Comparison of ENCODE assay signal across 25 cellular contexts in the genomic region with DNA sequence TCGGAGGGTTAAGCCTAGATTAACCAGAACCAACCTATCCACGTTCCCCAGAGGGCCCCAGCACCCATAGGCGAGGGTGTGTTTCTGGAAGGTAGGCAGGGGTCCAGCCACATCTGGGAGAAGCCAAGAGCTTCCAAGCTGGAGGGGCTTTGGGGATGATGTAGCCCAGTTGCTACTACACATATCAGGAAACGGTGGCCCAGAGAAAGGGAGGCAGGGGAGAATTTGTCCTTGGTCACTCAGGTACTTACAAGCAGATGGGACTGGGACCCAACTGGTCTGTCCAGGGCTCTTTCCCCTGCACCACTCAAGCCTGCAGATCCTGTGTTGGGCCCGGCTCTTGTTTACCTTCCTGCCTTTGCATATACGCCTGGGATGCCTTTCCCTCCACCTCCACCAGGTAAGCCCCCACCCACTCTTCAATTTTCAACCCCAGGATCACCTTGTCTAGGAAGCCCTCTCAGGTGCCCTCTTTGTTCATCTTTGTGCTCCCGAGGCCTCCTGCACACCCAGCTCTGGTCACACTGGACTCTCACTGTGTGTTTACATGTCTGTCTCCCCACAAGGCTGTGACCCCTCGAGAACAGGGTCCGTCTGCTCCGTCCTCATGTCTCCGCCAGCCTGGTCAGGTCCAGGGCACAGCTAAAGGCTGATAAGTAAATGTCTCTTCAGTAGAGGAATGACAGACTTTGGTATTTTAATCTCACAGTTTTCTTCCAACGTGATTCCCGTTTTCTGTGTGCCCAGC.
"Had no signal": no experiment of that assay in that cellular context is flagged by ENCODE, and none has a peak within 500 bp of the region (broad histone marks: within the 10 kb centered on the region; RNA-seq: fewer than 3 reads in every experiment).

No MANE protein-coding gene starts in this region.

- H3K27me3 ChIP-seq: hepatocyte, testis had no signal

- H2AFZ ChIP-seq: hepatocyte had no signal

- H3K27ac ChIP-seq: brain microvascular endothelial cell, hepatocyte, testis had no signal

- H3K4me1 Mint-ChIP-seq: activated naive CD4-positive, alpha-beta T cell treated with anti-CD3 and anti-CD28 coated beads, Interleukin-2, amount 50 U/mL, for 24 hours; memory B cell had no signal

- H3K27ac Mint-ChIP-seq: activated naive CD4-positive, alpha-beta T cell treated with anti-CD3 and anti-CD28 coated beads, Interleukin-2, amount 50 U/mL, for 24 hours; activated T-helper 2 cell treated with anti-CD3 and anti-CD28 coated beads, Interferon-gamma antibody, Interleukin-2, Interleukin-4, amounts not matched to agents 10 μg/mL and 5 μg/mL and 100 μg/mL, durations not matched to agents 14 hours and 24 hours and 36 hours; memory B cell; nephron progenitor cell; progenitor cell of endocrine pancreas; WTC11 had no signal

- H3K4me3 Mint-ChIP-seq: activated naive CD4-positive, alpha-beta T cell treated with anti-CD3 and anti-CD28 coated beads, Interleukin-2, amount 50 U/mL, for 24 hours; activated T-cell treated with anti-CD3 and anti-CD28 coated beads, Interleukin-2, amount 50 U/mL, for 4 hours; memory B cell; nephron progenitor cell; WTC11 had no signal

- H3K36me3 ChIP-seq: brain microvascular endothelial cell had no signal

- H3K4me2 ChIP-seq: hepatocyte had no signal

- DNase-seq: activated CD4-positive, alpha-beta T cell treated with anti-CD3 and anti-CD28 coated beads for 4 hours; activated CD4-positive, alpha-beta T cell treated with anti-CD3 and anti-CD28 coated beads, Interleukin-2, amount 50 U/mL, for 48 hours; activated CD8-positive, alpha-beta memory T cell treated with anti-CD3 and anti-CD28 coated beads, Interleukin-2, amount 50 U/mL, for 48 hours; activated T-cell treated with anti-CD3 and anti-CD28 coated beads, Interleukin-2, amount 50 U/mL, for 4 hours; anterior cingulate cortex; central memory CD4-positive, alpha-beta T cell; effector memory CD4-positive, alpha-beta T cell; foreskin melanocyte; glutamatergic neuron; retina; stimulated activated CD4-positive, alpha-beta T cell treated with anti-CD3 and anti-CD28 coated beads, Interleukin-4, amount 100 ng/mL, for 1 hour; stimulated activated naive CD4-positive, alpha-beta T cell; T-helper 1 cell; testis; trophoblast cell had no signal

- H3K79me2 ChIP-seq: hepatocyte had no signal

- FAIRE-seq: colon had no signal

- ATAC-seq: activated T-cell treated with anti-CD3 and anti-CD28 coated beads, Interleukin-2, amount 50 U/mL, for 4 hours; esophagus mucosa had no signal

- H3K4me3 ChIP-seq: hepatocyte, testis had no signal

- H3K36me3 Mint-ChIP-seq: activated naive CD4-positive, alpha-beta T cell treated with anti-CD3 and anti-CD28 coated beads, Interleukin-2, amount 50 U/mL, for 24 hours; memory B cell; WTC11 had no signal

- H3K4me1 ChIP-seq: testis had no signal

- H3K9me3 ChIP-seq: testis had no signal

- H3K9me3 Mint-ChIP-seq: activated naive CD4-positive, alpha-beta T cell treated with anti-CD3 and anti-CD28 coated beads, Interleukin-2, amount 50 U/mL, for 24 hours; activated T-cell treated with anti-CD3 and anti-CD28 coated beads, Interleukin-2, amount 50 U/mL, for 4 hours; activated T-helper 2 cell treated with anti-CD3 and anti-CD28 coated beads, Interferon-gamma antibody, Interleukin-2, Interleukin-4, amounts not matched to agents 10 μg/mL and 5 μg/mL and 100 μg/mL, durations not matched to agents 14 hours and 24 hours and 36 hours; memory B cell; WTC11 had no signal
